ENCODE assay signal across 26 cellular contexts in the genomic region with DNA sequence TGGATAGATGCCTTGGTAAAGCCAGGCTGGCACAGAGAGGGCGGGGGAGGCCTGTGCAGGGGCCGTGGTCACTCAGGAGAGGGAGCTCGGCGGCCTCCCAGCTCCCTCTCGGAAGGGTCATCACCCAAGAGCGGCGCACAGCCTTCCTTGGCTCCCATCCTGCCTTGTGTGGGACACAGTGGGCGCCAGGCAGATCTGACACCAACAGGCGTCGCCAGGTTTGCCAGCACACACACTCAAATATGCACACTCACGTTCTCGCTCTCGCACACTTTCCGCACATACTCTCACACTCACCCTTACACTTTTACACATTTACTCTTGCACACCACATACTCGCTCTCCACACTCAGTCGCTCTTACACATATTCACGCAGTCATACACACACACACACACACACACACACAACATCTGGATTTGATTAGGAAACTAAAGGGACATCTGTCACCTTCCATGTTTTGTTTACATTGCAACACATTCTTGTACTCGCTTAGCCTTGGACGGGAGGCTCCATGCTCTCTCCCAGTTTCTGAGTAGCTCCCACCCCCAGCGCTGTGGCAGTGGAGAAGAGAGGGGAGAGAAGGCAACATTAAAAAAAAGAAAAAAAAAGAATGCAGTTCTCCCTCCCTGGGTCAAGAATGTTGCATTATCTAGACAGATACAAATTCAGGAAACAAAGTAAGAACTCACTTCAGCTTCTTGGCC. TPM values are rescaled to one million over a fixed set of nuclear protein-coding genes. Genes with fewer than 3 reads are reported as not detected.
DNase-seq lines count a peak whose midpoint lies in the region; ATAC-seq and TF ChIP-seq lines count a peak whose summit lies in the region.
"Had no signal": no experiment of that assay in that cellular context is flagged by ENCODE, and none has a peak within 500 bp of the region (broad histone marks: within the 10 kb centered on the region; RNA-seq: fewer than 3 reads in every experiment).

No MANE protein-coding gene starts in this region.

- intact Hi-C loops in Caco-2 (cut with micrococcal nuclease; ENCODE audit: unreplicated experiment) = no loop called here
- intact Hi-C loops in psoas muscle (cut with DNase I) = no loop called here

- H3K9me2 ChIP-seq in Karpas-422 (replicated peaks; ENCODE audit: insufficient read depth, low read length) = no peaks in the 10 kb centered on the region

- no peaks in the 10 kb centered on the region for H3K9me3 Mint-ChIP-seq in Caco-2 (ENCODE audit: unreplicated experiment)
- H3K9me3 Mint-ChIP-seq: activated CD4-positive, alpha-beta T cell treated with anti-CD3 and anti-CD28 coated beads, Interleukin-2, amount 10 ng/mL, durations not matched to agents 24 days and 14 days; CD4-positive, alpha-beta memory T cell had no signal

- H3K4me1 ChIP-seq in Caco-2 = peaks cover 53% of the 10 kb centered on the region
- H3K4me1 ChIP-seq in Karpas-422 (ENCODE audit: low read length) = no peaks in the 10 kb centered on the region
- peaks cover 11% of the 10 kb centered on the region for H3K4me1 ChIP-seq in psoas muscle

- H2AFZ ChIP-seq in Karpas-422 (ENCODE audit: low read length) = no peak overlapping the region
- H2AFZ ChIP-seq: parathyroid adenoma had no signal

- no peaks in the 10 kb centered on the region for H3K79me2 ChIP-seq in Karpas-422 (ENCODE audit: low read length)
- H3K79me2 ChIP-seq: parathyroid adenoma had no signal

- peaks cover 44% of the 10 kb centered on the region for H3K4me1 Mint-ChIP-seq in Caco-2 (ENCODE audit: low read depth, unreplicated experiment)

- H3K9ac ChIP-seq in Karpas-422 (ENCODE audit: low read length) = no peak overlapping the region
- H3K9ac ChIP-seq: parathyroid adenoma had no signal

- H3K27me3 ChIP-seq in Caco-2 (replicated peaks; ENCODE audit: control insufficient read depth, insufficient read depth, low read length) (no peaks in the 10 kb centered on the region), Karpas-422 (ENCODE audit: low read length) (no peaks in the 10 kb centered on the region), psoas muscle (ENCODE audit: insufficient read depth in 3 of 3, low read length in 2 of 3) (no peaks in the 10 kb centered on the region)
- H3K27me3 ChIP-seq: gastroesophageal sphincter, sigmoid colon had no signal

- no peak for DNase-seq in Caco-2
- DNase-seq in Karpas-422 = peak; percentile 20
- DNase-seq in fibroblast of villous mesenchyme (ENCODE audit: low read depth) = peak; percentile 65
- no peak for DNase-seq in psoas muscle
- no peak for DNase-seq in D341Med (ENCODE audit: low spot score)
- DNase-seq in A172 (ENCODE audit: low spot score) = no peak
- DNase-seq: activated CD4-positive, alpha-beta T cell treated with anti-CD3 and anti-CD28 coated beads, Interleukin-2, amount 10 ng/mL, durations not matched to agents 24 days and 14 days; activated CD8-positive, alpha-beta memory T cell treated with anti-CD3 and anti-CD28 coated beads, Interleukin-2, amount 10 ng/mL, durations not matched to agents 7 days and 5 days; activated naive CD4-positive, alpha-beta T cell treated with anti-CD3 and anti-CD28 coated beads, Interleukin-2, amount 50 U/mL, for 16 hours; aorta; CD4-positive, alpha-beta memory T cell; central memory CD4-positive, alpha-beta T cell; mammary epithelial cell; NCI-H1105; NCI-H2081 treated with DMSO at 0.1 percent for 48 hours; NCI-H510A; NK-92 treated with Interleukin-12 subunit alpha and Interleukin-12 subunit beta, amount 100 ng/mL, for 24 hours; sigmoid colon; T-helper 2 cell had no signal

- H3K4me3 ChIP-seq in Caco-2 (ENCODE audit: low read depth, low read length) (no peak overlapping the region), Karpas-422 (ENCODE audit: low read length) (no peak overlapping the region), fibroblast of villous mesenchyme (ENCODE audit: low read depth, low read length) (no peak overlapping the region), psoas muscle (no peak overlapping the region)
- H3K4me3 ChIP-seq: gastroesophageal sphincter, sigmoid colon, SK-N-MC, thoracic aorta had no signal

- H3K36me3 ChIP-seq in Caco-2 (ENCODE audit: control insufficient read depth, insufficient read depth, low read length) = no peaks in the 10 kb centered on the region
- H3K36me3 ChIP-seq in Karpas-422 (ENCODE audit: insufficient read depth, low read length) = no peaks in the 10 kb centered on the region
- peaks cover 0 to 24% of the 10 kb centered on the region in 2 donors for H3K36me3 ChIP-seq in psoas muscle (ENCODE audit: insufficient read depth in 1 of 2, low read depth in 1 of 2)
- H3K36me3 ChIP-seq: sigmoid colon, thoracic aorta had no signal

- H4K20me1 ChIP-seq in Karpas-422 (ENCODE audit: insufficient read depth, low read depth, low read length) = no peaks in the 10 kb centered on the region

- ATAC-seq in psoas muscle (no peak), GM19463 (IDR thresholded peaks at IDR 0.05; ENCODE audit: unreplicated experiment) (no peak), GM21723 (IDR thresholded peaks at IDR 0.05; ENCODE audit: unreplicated experiment) (no peak)
- ATAC-seq: activated CD8-positive, alpha-beta memory T cell treated with anti-CD3 and anti-CD28 coated beads, Interleukin-2, amount 10 ng/mL, durations not matched to agents 7 days and 5 days; gastroesophageal sphincter had no signal

- no peak overlapping the region for H3K4me2 ChIP-seq in Karpas-422 (ENCODE audit: low read depth, low read length, poor library complexity, severe bottlenecking)

- CTCF ChIA-PET in Caco-2 (lab: Charles Lee) = no interaction called here

- H3K4me3 Mint-ChIP-seq in Caco-2 (ENCODE audit: unreplicated experiment) = peak overlapping the region; percentile 0
- H3K4me3 Mint-ChIP-seq: activated CD4-positive, alpha-beta T cell treated with anti-CD3 and anti-CD28 coated beads, Interleukin-2, amount 10 ng/mL, durations not matched to agents 24 days and 14 days; activated CD8-positive, alpha-beta memory T cell treated with anti-CD3 and anti-CD28 coated beads, Interleukin-2, amount 10 ng/mL, durations not matched to agents 7 days and 5 days; CD4-positive, alpha-beta memory T cell had no signal

- peak overlapping the region; percentile 33 for H3K27ac Mint-ChIP-seq in Caco-2 (ENCODE audit: unreplicated experiment)
- H3K27ac Mint-ChIP-seq: activated CD4-positive, alpha-beta T cell treated with anti-CD3 and anti-CD28 coated beads, Interleukin-2, amount 10 ng/mL, durations not matched to agents 24 days and 14 days; activated CD8-positive, alpha-beta memory T cell treated with anti-CD3 and anti-CD28 coated beads, Interleukin-2, amount 10 ng/mL, durations not matched to agents 7 days and 5 days; CD4-positive, alpha-beta memory T cell had no signal

- BruUV-seq in Caco-2 (replicated peaks; lab: Mats Ljungman, UMichigan) = no TSS peak

- peaks cover 20% of the 10 kb centered on the region for H3K36me3 Mint-ChIP-seq in Caco-2 (ENCODE audit: insufficient read depth, unreplicated experiment)
- H3K36me3 Mint-ChIP-seq: activated CD8-positive, alpha-beta memory T cell treated with anti-CD3 and anti-CD28 coated beads, Interleukin-2, amount 10 ng/mL, durations not matched to agents 7 days and 5 days; CD4-positive, alpha-beta memory T cell had no signal

- H3K27me3 Mint-ChIP-seq in Caco-2 (ENCODE audit: insufficient read depth, unreplicated experiment) = no peaks in the 10 kb centered on the region

- H3K9me3 ChIP-seq in Caco-2 (no peaks in the 10 kb centered on the region), Karpas-422 (ENCODE audit: low read length) (no peaks in the 10 kb centered on the region), psoas muscle (no peaks in the 10 kb centered on the region)
- H3K9me3 ChIP-seq: gastroesophageal sphincter, sigmoid colon, thoracic aorta had no signal

- H3K27ac ChIP-seq in Karpas-422 (ENCODE audit: low read length) (no peak overlapping the region), psoas muscle (peak overlapping the region; percentile 98)
- H3K27ac ChIP-seq: epithelial cell of prostate, gastroesophageal sphincter, parathyroid adenoma, sigmoid colon, SK-N-MC, thoracic aorta had no signal

- POLR2A ChIA-PET in Caco-2 (lab: Charles Lee) = no interaction called here

- WGBS in psoas muscle, 3 donors = 79 to 89% (median 85%) methylated on average over 20 of the region's 20 CpGs

- no peak for TF ChIP-seq CTCF in Caco-2 (IDR thresholded peaks at IDR 0.05; ENCODE audit: insufficient read depth in 1 of 2, low read depth in 1 of 2, low read length in 1 of 2, severe bottlenecking in 1 of 2, unreplicated experiment in 1 of 2)
- no peak for TF ChIP-seq CTCF in fibroblast of villous mesenchyme (IDR thresholded peaks at IDR 0.05; ENCODE audit: insufficient read depth, low read depth, low read length)
- TF ChIP-seq CTCF in psoas muscle (IDR thresholded peaks at IDR 0.05) = no peak

RNA-seq across cellular contexts. Expression of gene CHMP1B, which starts 10.5 kb away (rescaled TPM):
- total RNA-seq in Caco-2 (2022) (45.2 and 56.5 TPM in 2 replicates), fibroblast of villous mesenchyme (38.7 and 40.6 TPM in 2 replicates), psoas muscle (100 to 1,000 TPM in 3 of 4 donors, 10 to 100 TPM in 1; 77.9 to 460 (median 292) TPM)
- total RNA-seq in Karpas-422 (2014; rRNA removed; shearing (Covaris generic); ENCODE audit: low replicate concordance) = 28.3 and 34.3 TPM in 2 replicates
- 100 to 1,000 TPM; 223 to 442 (median 402) TPM for polyA plus RNA-seq in psoas muscle
- 60.9 and 68.2 TPM in 2 replicates for total RNA-seq in A172 (2014; rRNA removed; shearing (Covaris generic))

RNA-seq across cellular contexts. Expression of gene MPPE1, which starts 46.4 kb away (rescaled TPM):
- total RNA-seq in Caco-2 (2022) (47.4 and 52.6 TPM in 2 replicates), fibroblast of villous mesenchyme (21.9 and 27.2 TPM in 2 replicates), psoas muscle (10 to 100 TPM; 22.5 to 33.4 (median 27.6) TPM)
- 30.7 and 44.4 TPM in 2 replicates for total RNA-seq in Karpas-422 (2014; rRNA removed; shearing (Covaris generic); ENCODE audit: low replicate concordance)
- 10 to 100 TPM; 20.2 to 44.0 (median 23.0) TPM for polyA plus RNA-seq in psoas muscle
- 12.3 and 21.4 TPM in 2 replicates for total RNA-seq in A172 (2014; rRNA removed; shearing (Covaris generic))

Comparison
In these comparisons a context has a peak if more than half of its experiments do, and no peak if none do; other contexts are left out.
1. DNase-seq: peak in Karpas-422 (single experiment) and fibroblast of villous mesenchyme (single experiment); none in Caco-2 (0 of 2), psoas muscle (0 of 2), D341Med (single experiment) and A172 (single experiment).